19 cellular contexts compared by ENCODE assay signal in the genomic region with DNA sequence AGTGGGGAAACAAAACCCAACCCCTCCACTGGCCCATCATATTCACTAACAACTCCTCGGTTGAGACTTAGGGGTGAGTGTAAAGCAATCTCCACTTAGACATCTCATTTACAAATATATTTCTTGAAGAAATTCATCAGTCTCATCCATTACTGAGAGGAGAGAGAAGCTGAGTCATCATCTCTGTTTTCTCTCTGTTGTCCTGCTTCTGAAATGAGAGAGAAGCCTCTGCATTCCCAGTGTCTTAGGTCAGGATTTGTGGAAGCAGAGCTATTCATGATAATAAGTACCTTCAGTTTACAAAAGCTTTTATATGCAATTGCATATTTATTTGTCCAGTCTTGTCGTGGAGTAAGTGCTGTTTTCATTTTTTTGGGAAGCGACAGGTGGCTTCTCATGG. TPM values are rescaled to one million over a fixed set of nuclear protein-coding genes. Genes with fewer than 3 reads are reported as not detected.
A peak's percentile ranks its signal among the peaks of the same experiment; 100 is the strongest.
DNase-seq lines count a peak whose midpoint lies in the region; ATAC-seq, FAIRE-seq and TF ChIP-seq lines count a peak whose summit lies in the region.
"Had no signal": no experiment of that assay in that cellular context is flagged by ENCODE, and none has a peak within 500 bp of the region (broad histone marks: within the 10 kb centered on the region; RNA-seq: fewer than 3 reads in every experiment).

No MANE protein-coding gene starts in this region.

- H3K4me3 ChIP-seq in A549 (no peak overlapping the region), HCT116 (replicated peaks in 1 of 2; ENCODE audit: low read depth in 1 of 2, low read length in 2 of 2) (no peak overlapping the region), brain microvascular endothelial cell (ENCODE audit: low read depth, low read length) (no peak overlapping the region)

- H3K79me2 ChIP-seq in HCT116 (ENCODE audit: insufficient read depth, low read length) = no peaks in the 10 kb centered on the region

- peak overlapping the region; percentile 37 for H2AFZ ChIP-seq in HCT116 (ENCODE audit: low read depth, low read length, poor library complexity, severe bottlenecking)

- POLR2A ChIA-PET in A549 (lab: Yijun Ruan, JAX) = no interaction called here
- POLR2A ChIA-PET in HCT116 (lab: Charles Lee) = no interaction called here

- CTCF ChIA-PET in A549 (lab: Yijun Ruan, JAX) = no interaction called here
- CTCF ChIA-PET in HCT116 (lab: Charles Lee) = no interaction called here

- TF ChIP-seq RAD21 in A549 (conservative IDR thresholded peaks at IDR 0.05 in 1 of 2, IDR thresholded peaks at IDR 0.05 in 1 of 2) = no peak
- TF ChIP-seq RAD21 in HCT116 (IDR thresholded peaks at IDR 0.05; ENCODE audit: low read depth) = no peak

- TF ChIP-seq EP300 in A549 (IDR thresholded peaks at IDR 0.05) = no peak

- H3K27ac ChIP-seq in A549 (no peak overlapping the region), HCT116 (ENCODE audit: low read depth, low read length) (no peak overlapping the region), brain microvascular endothelial cell (no peak overlapping the region)

- TF ChIP-seq POLR2A in A549 (IDR thresholded peaks at IDR 0.05; ENCODE audit: low read length) (no peak), HCT116 (IDR thresholded peaks at IDR 0.05; ENCODE audit: borderline replicate concordance, extremely low read depth, insufficient read depth, insufficient read length) (no peak)

- FAIRE-seq in A549 (lab: Jason Lieb, UNC) = no peak
- FAIRE-seq: GM12892 had no signal

- in situ Hi-C loops in brain microvascular endothelial cell (cut with HindIII; ENCODE audit: low pct_ligation_motif_present, low sequenced_read_pairs) = no loop called here

- H3K4me1 ChIP-seq in A549 (no peaks in the 10 kb centered on the region), HCT116 (ENCODE audit: control insufficient read depth in 1 of 2, insufficient read depth in 2 of 2, low read length in 2 of 2) (peaks cover 0 to 4% of the 10 kb centered on the region in 2 experiments; a peak in 1 of 4 replicates)

- RAD21 ChIA-PET in HCT116 (lab: Charles Lee; ENCODE audit: low non-redundant PET in 1 of 2, low total read pairs in 2 of 2, uncharacterized antibody in 2 of 2, unreplicated experiment in 2 of 2) = no interaction called here

- 52% methylated on average over 3 of the region's 3 CpGs for WGBS in A549 (ENCODE audit: missing lambda C conversion rate)

- no peak overlapping the region for H3K4me2 ChIP-seq in A549
- no peak overlapping the region for H3K4me2 ChIP-seq in HCT116 (ENCODE audit: low read length)

- H3K27me3 ChIP-seq in HCT116 (ENCODE audit: insufficient read depth, low read length) = no peaks in the 10 kb centered on the region
- no peaks in the 10 kb centered on the region for H3K27me3 ChIP-seq in brain microvascular endothelial cell (replicated peaks)

- DNase-seq in A549 (ENCODE audit: low read depth in 1 of 2, low spot score in 1 of 2) (no peak), HCT116 (ENCODE audit: low read depth, low spot score) (no peak), brain microvascular endothelial cell (peak; percentile 24), kidney tubule cell (ENCODE audit: low spot score) (peak; percentile 39), cerebellar nuclear complex (lab: John Stamatoyannopoulos, UW) (no peak), inferior parietal cortex (ENCODE audit: extremely low spot score) (no peak)
- DNase-seq: C1 segment of cervical spinal cord, H7, IMR-90, Kasumi-1, NCI-H187 treated with DMSO at 0.1 percent for 48 hours, NCI-H2171 treated with DMSO at 0.1 percent for 48 hours, NCI-H524 treated with DMSO at 0.1 percent for 48 hours had no signal

- intact Hi-C loops in HCT116 (cut with micrococcal nuclease) = no loop called here

- no TSS peak for BruUV-seq in HCT116 (replicated peaks; lab: Mats Ljungman, UMichigan)

- no peaks in the 10 kb centered on the region for H3K9me3 ChIP-seq in A549
- H3K9me3 ChIP-seq in HCT116 (ENCODE audit: control insufficient read depth in 1 of 2, insufficient read depth in 1 of 2, low read depth in 1 of 2, low read length in 2 of 2) = no peaks in the 10 kb centered on the region

- TF ChIP-seq CTCF in A549 (IDR thresholded peaks at IDR 0.05) (no peak), HCT116 (IDR thresholded peaks at IDR 0.05 in 2 of 3, conservative IDR thresholded peaks at IDR 0.05 in 1 of 3; ENCODE audit: borderline replicate concordance in 1 of 3, insufficient read depth in 1 of 3, low read depth in 2 of 3, low read length in 2 of 3) (no peak), brain microvascular endothelial cell (IDR thresholded peaks at IDR 0.05; ENCODE audit: low read depth, low read length, missing control alignments) (no peak)

- no peak for ATAC-seq in A549
- no peak for ATAC-seq in HCT116
- ATAC-seq in GM18511 (IDR thresholded peaks at IDR 0.05; ENCODE audit: unreplicated experiment) = no peak
- ATAC-seq: Panc1, Right ventricle myocardium inferior had no signal

- no peaks in the 10 kb centered on the region for H4K20me1 ChIP-seq in HCT116 (ENCODE audit: insufficient read depth)

- no peaks in the 10 kb centered on the region for H3K9me2 ChIP-seq in HCT116 (ENCODE audit: insufficient read depth)

- H3K9ac ChIP-seq in HCT116 (ENCODE audit: low read length) = no peak overlapping the region

- no peaks in the 10 kb centered on the region for H3K36me3 ChIP-seq in HCT116 (ENCODE audit: control insufficient read depth in 1 of 2, insufficient read depth in 2 of 2, low read length in 2 of 2)
- H3K36me3 ChIP-seq in brain microvascular endothelial cell (replicated peaks) = no peaks in the 10 kb centered on the region

TF ChIP-seq in A549, 52 proteins besides CTCF, POLR2A, EP300 and RAD21:
- TF ChIP-seq CHD4 (IDR thresholded peaks at IDR 0.05; ENCODE audit: borderline replicate concordance) (no peak), SMC3 (IDR thresholded peaks at IDR 0.05) (no peak), ESRRA (IDR thresholded peaks at IDR 0.05; ENCODE audit: borderline replicate concordance, low read length) (no peak), NFE2L2 (conservative IDR thresholded peaks at IDR 0.05; ENCODE audit: low read length) (no peak), HEYL (CRISPR knock-in tag; IDR thresholded peaks at IDR 0.05) (no peak), EHF (CRISPR knock-in tag; IDR thresholded peaks at IDR 0.05) (no peak), MAFK (IDR thresholded peaks at IDR 0.05; ENCODE audit: partially characterized antibody) (peak; percentile 42)

TF ChIP-seq in HCT116, 20 proteins besides CTCF, POLR2A, EP300 and RAD21:
- TF ChIP-seq POLR2AphosphoS5 (IDR thresholded peaks at IDR 0.05; ENCODE audit: low read depth, low read length) = no peak
- no peak for TF ChIP-seq EZH2 (IDR thresholded peaks at IDR 0.05)
- TF ChIP-seq CBX3 (IDR thresholded peaks at IDR 0.05; ENCODE audit: low read depth) = no peak
- TF ChIP-seq, protein P1, sequence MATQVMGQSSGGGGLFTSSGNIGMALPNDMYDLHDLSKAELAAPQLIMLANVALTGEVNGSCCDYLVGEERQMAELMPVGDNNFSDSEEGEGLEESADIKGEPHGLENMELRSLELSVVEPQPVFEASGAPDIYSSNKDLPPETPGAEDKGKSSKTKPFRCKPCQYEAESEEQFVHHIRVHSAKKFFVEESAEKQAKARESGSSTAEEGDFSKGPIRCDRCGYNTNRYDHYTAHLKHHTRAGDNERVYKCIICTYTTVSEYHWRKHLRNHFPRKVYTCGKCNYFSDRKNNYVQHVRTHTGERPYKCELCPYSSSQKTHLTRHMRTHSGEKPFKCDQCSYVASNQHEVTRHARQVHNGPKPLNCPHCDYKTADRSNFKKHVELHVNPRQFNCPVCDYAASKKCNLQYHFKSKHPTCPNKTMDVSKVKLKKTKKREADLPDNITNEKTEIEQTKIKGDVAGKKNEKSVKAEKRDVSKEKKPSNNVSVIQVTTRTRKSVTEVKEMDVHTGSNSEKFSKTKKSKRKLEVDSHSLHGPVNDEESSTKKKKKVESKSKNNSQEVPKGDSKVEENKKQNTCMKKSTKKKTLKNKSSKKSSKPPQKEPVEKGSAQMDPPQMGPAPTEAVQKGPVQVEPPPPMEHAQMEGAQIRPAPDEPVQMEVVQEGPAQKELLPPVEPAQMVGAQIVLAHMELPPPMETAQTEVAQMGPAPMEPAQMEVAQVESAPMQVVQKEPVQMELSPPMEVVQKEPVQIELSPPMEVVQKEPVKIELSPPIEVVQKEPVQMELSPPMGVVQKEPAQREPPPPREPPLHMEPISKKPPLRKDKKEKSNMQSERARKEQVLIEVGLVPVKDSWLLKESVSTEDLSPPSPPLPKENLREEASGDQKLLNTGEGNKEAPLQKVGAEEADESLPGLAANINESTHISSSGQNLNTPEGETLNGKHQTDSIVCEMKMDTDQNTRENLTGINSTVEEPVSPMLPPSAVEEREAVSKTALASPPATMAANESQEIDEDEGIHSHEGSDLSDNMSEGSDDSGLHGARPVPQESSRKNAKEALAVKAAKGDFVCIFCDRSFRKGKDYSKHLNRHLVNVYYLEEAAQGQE (IDR thresholded peaks at IDR 0.05; ENCODE audit: low read depth) = no peak

RNA-seq across cellular contexts. Expression of a gene that starts 0.9 kb away (rescaled TPM):
- polyA plus RNA-seq in A549 (2011; rRNA removed) = not detected in 2 replicates
- not detected in 2 replicates for polyA plus RNA-seq in A549 (2012; cell fraction: cytosol; rRNA removed)
- polyA plus RNA-seq in A549 (2012; cell fraction: nucleus; rRNA removed) = 0.01 TPM in 1 of 2 replicates, not detected in the other
- not detected in 3 replicates for polyA plus RNA-seq in A549 (2017; fragmentation: RNase III; extraction: RNeasy Plus Mini Kit Qiagen cat#74134 plus additional on column Dnase treatment)
- polyA minus RNA-seq in A549 (2011; rRNA and poly(A)+ RNA removed) = not detected in 2 replicates
- total RNA-seq in HCT116 (2021; ENCODE audit: unreplicated experiment) = not detected
- polyA plus RNA-seq in HCT116 (2012) = not detected in 2 replicates
- total RNA-seq: A673, Daoy, H7, IMR-90, Right ventricle myocardium inferior had no signal
- polyA plus RNA-seq: IMR-90 had no signal

RNA-seq across cellular contexts. Expression of a gene that starts 47.3 kb away (rescaled TPM):
- polyA plus RNA-seq in A549 (2011; rRNA removed) (not detected in 2 replicates), A549 (2017; fragmentation: RNase III; extraction: RNeasy Plus Mini Kit Qiagen cat#74134 plus additional on column Dnase treatment) (not detected in 3 replicates)
- not detected in 2 replicates for polyA plus RNA-seq in A549 (2012; cell fraction: cytosol; rRNA removed)
- polyA plus RNA-seq in A549 (2012; cell fraction: nucleus; rRNA removed) = not detected in 2 replicates
- polyA minus RNA-seq in A549 (2011; rRNA and poly(A)+ RNA removed) = not detected in 2 replicates
- total RNA-seq in HCT116 (2021; ENCODE audit: unreplicated experiment) = not detected
- polyA plus RNA-seq in HCT116 (2012) = not detected in 2 replicates
- total RNA-seq: A673, Daoy, H7, IMR-90, Right ventricle myocardium inferior had no signal
- polyA plus RNA-seq: IMR-90 had no signal

RNA-seq across cellular contexts. Expression of a gene that starts 58.9 kb away (rescaled TPM):
- 0.04 TPM in 1 of 2 replicates, not detected in the other for polyA plus RNA-seq in A549 (2011; rRNA removed)
- polyA plus RNA-seq in A549 (2012; cell fraction: cytosol; rRNA removed) = not detected in 2 replicates
- not detected in 2 replicates for polyA plus RNA-seq in A549 (2012; cell fraction: nucleus; rRNA removed)
- polyA plus RNA-seq in A549 (2017; fragmentation: RNase III; extraction: RNeasy Plus Mini Kit Qiagen cat#74134 plus additional on column Dnase treatment) = not detected in 3 replicates
- polyA minus RNA-seq in A549 (2011; rRNA and poly(A)+ RNA removed) = not detected in 2 replicates
- total RNA-seq in HCT116 (2021; ENCODE audit: unreplicated experiment) = 2.8 TPM
- polyA plus RNA-seq in HCT116 (2012) = 1.1 and 1.8 TPM in 2 replicates
- total RNA-seq: A673, Daoy, IMR-90 had no signal
- polyA plus RNA-seq: IMR-90 had no signal

Comparison
In these comparisons a context has a peak if more than half of its experiments do, and no peak if none do; other contexts are left out.
1. DNase-seq: peak in brain microvascular endothelial cell (single experiment) and kidney tubule cell (single experiment); none in A549 (0 of 2), HCT116 (single experiment), cerebellar nuclear complex (0 of 2) and inferior parietal cortex (single experiment).